2 cellular contexts compared by ENCODE assay signal in the genomic region with DNA sequence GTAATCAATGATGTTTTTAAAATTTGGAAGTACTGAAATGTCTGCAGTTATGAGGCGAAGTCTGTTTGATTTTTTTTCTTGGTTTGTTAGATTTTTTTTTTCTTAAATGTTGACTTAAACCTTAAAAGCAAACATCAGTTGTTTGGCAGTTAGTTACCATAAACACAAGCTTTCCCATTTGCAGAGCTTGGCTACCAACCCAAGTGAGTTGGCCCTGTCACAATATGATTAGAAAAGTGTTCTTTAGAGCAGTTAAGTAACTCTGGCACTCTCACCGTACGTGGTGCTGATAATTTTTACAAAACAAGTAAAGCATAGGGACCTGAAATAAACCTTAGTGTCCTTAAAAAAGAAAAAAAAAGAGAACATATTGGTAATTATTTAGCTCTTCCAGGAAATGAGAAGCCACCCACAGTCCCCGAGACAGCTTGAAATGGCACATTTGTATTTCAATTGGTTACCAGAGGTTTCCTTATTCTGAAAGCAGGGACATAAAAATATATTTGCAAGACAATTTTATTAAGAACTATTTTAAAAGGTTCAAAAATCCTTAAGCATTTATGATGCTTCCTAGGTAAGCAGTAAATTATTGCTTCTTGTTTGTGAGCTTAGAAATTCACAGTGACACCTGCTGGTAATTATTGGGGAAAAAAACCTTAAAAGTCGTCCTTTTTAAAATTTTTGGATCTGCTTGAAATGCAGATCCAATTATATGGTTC.
A peak's percentile ranks its signal among the peaks of the same experiment; 100 is the strongest.
TF ChIP-seq lines count a peak whose summit lies in the region.

No MANE protein-coding gene starts in this region.

TF ChIP-seq in Ishikawa, 13 proteins besides CTCF, POLR2A, EP300 and RAD21 (continued from another document):
- TF ChIP-seq, protein P1, sequence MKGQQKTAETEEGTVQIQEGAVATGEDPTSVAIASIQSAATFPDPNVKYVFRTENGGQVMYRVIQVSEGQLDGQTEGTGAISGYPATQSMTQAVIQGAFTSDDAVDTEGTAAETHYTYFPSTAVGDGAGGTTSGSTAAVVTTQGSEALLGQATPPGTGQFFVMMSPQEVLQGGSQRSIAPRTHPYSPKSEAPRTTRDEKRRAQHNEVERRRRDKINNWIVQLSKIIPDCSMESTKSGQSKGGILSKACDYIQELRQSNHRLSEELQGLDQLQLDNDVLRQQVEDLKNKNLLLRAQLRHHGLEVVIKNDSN (IDR thresholded peaks at IDR 0.05) = no peak
- no peak for TF ChIP-seq CEBPB (IDR thresholded peaks at IDR 0.05)
TF ChIP-seq in Ishikawa: peak in this region for 0.

TF ChIP-seq in liver, 16 proteins besides CTCF, POLR2A, EP300 and RAD21 (continued from another document):
- TF ChIP-seq, protein P2, sequence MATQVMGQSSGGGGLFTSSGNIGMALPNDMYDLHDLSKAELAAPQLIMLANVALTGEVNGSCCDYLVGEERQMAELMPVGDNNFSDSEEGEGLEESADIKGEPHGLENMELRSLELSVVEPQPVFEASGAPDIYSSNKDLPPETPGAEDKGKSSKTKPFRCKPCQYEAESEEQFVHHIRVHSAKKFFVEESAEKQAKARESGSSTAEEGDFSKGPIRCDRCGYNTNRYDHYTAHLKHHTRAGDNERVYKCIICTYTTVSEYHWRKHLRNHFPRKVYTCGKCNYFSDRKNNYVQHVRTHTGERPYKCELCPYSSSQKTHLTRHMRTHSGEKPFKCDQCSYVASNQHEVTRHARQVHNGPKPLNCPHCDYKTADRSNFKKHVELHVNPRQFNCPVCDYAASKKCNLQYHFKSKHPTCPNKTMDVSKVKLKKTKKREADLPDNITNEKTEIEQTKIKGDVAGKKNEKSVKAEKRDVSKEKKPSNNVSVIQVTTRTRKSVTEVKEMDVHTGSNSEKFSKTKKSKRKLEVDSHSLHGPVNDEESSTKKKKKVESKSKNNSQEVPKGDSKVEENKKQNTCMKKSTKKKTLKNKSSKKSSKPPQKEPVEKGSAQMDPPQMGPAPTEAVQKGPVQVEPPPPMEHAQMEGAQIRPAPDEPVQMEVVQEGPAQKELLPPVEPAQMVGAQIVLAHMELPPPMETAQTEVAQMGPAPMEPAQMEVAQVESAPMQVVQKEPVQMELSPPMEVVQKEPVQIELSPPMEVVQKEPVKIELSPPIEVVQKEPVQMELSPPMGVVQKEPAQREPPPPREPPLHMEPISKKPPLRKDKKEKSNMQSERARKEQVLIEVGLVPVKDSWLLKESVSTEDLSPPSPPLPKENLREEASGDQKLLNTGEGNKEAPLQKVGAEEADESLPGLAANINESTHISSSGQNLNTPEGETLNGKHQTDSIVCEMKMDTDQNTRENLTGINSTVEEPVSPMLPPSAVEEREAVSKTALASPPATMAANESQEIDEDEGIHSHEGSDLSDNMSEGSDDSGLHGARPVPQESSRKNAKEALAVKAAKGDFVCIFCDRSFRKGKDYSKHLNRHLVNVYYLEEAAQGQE (IDR thresholded peaks at IDR 0.05) = peak; percentile 49
- no peak for TF ChIP-seq NR2F2 (IDR thresholded peaks at IDR 0.05)
TF ChIP-seq in liver: peak in this region for 11.
